ENCODE assay signal across 8 cellular contexts in the genomic region with DNA sequence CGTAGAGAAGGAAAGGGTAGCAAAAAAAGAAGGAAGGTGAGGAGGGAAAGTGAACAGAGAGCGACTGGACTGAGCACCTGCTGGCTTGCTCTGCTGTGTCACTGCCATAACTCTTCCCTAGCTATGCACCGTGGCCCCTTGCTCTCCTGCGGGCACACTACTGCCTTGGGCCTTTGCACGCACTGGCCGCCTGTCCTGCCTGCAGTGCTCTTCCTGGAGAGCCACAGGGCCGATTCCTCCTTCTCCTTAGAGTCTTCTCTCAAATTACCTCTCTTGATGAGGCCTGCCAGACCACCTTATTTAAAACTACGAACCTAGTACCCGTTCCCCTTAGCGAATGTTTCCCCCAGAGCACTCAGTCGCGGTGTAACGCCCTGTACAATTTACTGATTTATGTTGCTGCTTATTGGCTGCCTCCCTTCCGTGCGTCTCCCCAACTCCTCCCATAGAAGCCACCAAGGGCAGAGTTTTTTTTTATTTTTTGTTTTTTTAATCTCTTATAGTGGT.
DNase-seq lines count a peak whose midpoint lies in the region; ATAC-seq and TF ChIP-seq lines count a peak whose summit lies in the region.

No MANE protein-coding gene starts in this region.

- H3K36me3 Mint-ChIP-seq in activated CD4-positive, alpha-beta memory T cell treated with anti-CD3 and anti-CD28 coated beads, Interleukin-2, amount 10 ng/mL, durations not matched to agents 7 days and 5 days (ENCODE audit: low read depth): no peaks in the 10 kb centered on the region

- H3K4me1 ChIP-seq in right atrium auricular region (peaks cover 5 to 80% of the 10 kb centered on the region in 2 donors), fibroblast of lung (ENCODE audit: control insufficient read depth, extremely low read depth, insufficient read depth, low read length) (peaks cover 19% of the 10 kb centered on the region), spleen (peaks cover 41 to 97% (median 81%) of the 10 kb centered on the region in 6 donors)

- no peak for DNase-seq in right atrium auricular region (ENCODE audit: low spot score)
- no peak for DNase-seq in left ventricle myocardium superior
- DNase-seq in activated CD4-positive, alpha-beta memory T cell treated with anti-CD3 and anti-CD28 coated beads, Interleukin-2, amount 10 ng/mL, durations not matched to agents 7 days and 5 days: no peak
- no peak for DNase-seq in fibroblast of lung (ENCODE audit: low read depth in 2 of 2)
- no peak for DNase-seq in spleen
- DNase-seq in cerebellum (ENCODE audit: low spot score): no peak
- no peak for DNase-seq in pons (ENCODE audit: low spot score)
- DNase-seq in H4 (ENCODE audit: low spot score): no peak

- CTCF ChIA-PET in activated CD4-positive, alpha-beta memory T cell treated with anti-CD3 and anti-CD28 coated beads, Interleukin-2, amount 10 ng/mL, durations not matched to agents 7 days and 5 days (lab: Charles Lee): no interaction called here

- H3K79me2 ChIP-seq in fibroblast of lung (ENCODE audit: control insufficient read depth, insufficient read depth, low read length): peaks cover 30% of the 10 kb centered on the region

- no peak overlapping the region for H2AFZ ChIP-seq in fibroblast of lung (ENCODE audit: low read length)

- peak overlapping the region; percentile 58 for H3K9ac ChIP-seq in fibroblast of lung (ENCODE audit: insufficient read depth, low read length)

- no peaks in the 10 kb centered on the region for H3K9me3 ChIP-seq in right atrium auricular region
- H3K9me3 ChIP-seq in fibroblast of lung (ENCODE audit: control insufficient read depth, insufficient read depth, low read depth, low read length): no peaks in the 10 kb centered on the region
- no peaks in the 10 kb centered on the region for H3K9me3 ChIP-seq in spleen

- TF ChIP-seq CTCF in right atrium auricular region (IDR thresholded peaks at IDR 0.05) (no peak), fibroblast of lung (conservative IDR thresholded peaks at IDR 0.05 in 1 of 2, IDR thresholded peaks at IDR 0.05 in 1 of 2; ENCODE audit: low read depth in 1 of 2, low read length in 2 of 2) (no peak), spleen (IDR thresholded peaks at IDR 0.05 in 8 of 11, conservative IDR thresholded peaks at IDR 0.05 in 3 of 11) (no peak)

- no peak for TF ChIP-seq POLR2A in spleen (IDR thresholded peaks at IDR 0.05)

- H3K4me3 Mint-ChIP-seq in activated CD4-positive, alpha-beta memory T cell treated with anti-CD3 and anti-CD28 coated beads, Interleukin-2, amount 10 ng/mL, durations not matched to agents 7 days and 5 days: peak overlapping the region; percentile 66

- ATAC-seq in left ventricle myocardium superior: no peak

- peak overlapping the region; percentile 84 to 90 for H3K27ac ChIP-seq in right atrium auricular region
- peak overlapping the region; percentile 74 for H3K27ac ChIP-seq in fibroblast of lung (ENCODE audit: insufficient read depth, low read length)
- peak overlapping the region; percentile 64 to 93 (median 88) for H3K27ac ChIP-seq in spleen

- intact Hi-C loops in left ventricle myocardium superior (cut with micrococcal nuclease) (no loop called here), spleen (cut with DNase I; ENCODE audit: low total_unique reads) (no loop called here)

- H3K4me2 ChIP-seq in fibroblast of lung (ENCODE audit: extremely low read depth, insufficient read depth, low read length): peak overlapping the region; percentile 75

- no peaks in the 10 kb centered on the region for H4K20me1 ChIP-seq in fibroblast of lung (ENCODE audit: control insufficient read depth, extremely low read depth, insufficient read depth, low read length)

- WGBS in spleen, 5 donors: 17 to 31% (median 19%) methylated on average over 15 of the region's 15 CpGs

- H3K27me3 ChIP-seq in right atrium auricular region: no peaks in the 10 kb centered on the region
- H3K27me3 ChIP-seq in fibroblast of lung (ENCODE audit: control insufficient read depth, insufficient read depth, low read length): no peaks in the 10 kb centered on the region
- H3K27me3 ChIP-seq in spleen (replicated peaks in 1 of 7): no peaks in the 10 kb centered on the region

- H3K27ac Mint-ChIP-seq in activated CD4-positive, alpha-beta memory T cell treated with anti-CD3 and anti-CD28 coated beads, Interleukin-2, amount 10 ng/mL, durations not matched to agents 7 days and 5 days: peak overlapping the region; percentile 96

- H3K4me3 ChIP-seq in right atrium auricular region (peak overlapping the region; percentile 25 to 48), fibroblast of lung (replicated peaks in 1 of 4; ENCODE audit: control extremely low read depth in 1 of 4, insufficient read depth in 1 of 4, low read depth in 3 of 4, low read length in 4 of 4) (peak overlapping the region in 3 of 4 experiments; percentile 4 to 55 (median 36)), spleen (peak overlapping the region; percentile 3 to 78 (median 47))

- POLR2A ChIA-PET in activated CD4-positive, alpha-beta memory T cell treated with anti-CD3 and anti-CD28 coated beads, Interleukin-2, amount 10 ng/mL, durations not matched to agents 7 days and 5 days (lab: Charles Lee): interaction anchor here (0.9 to 3.8 kb wide), 8 partner anchors 33 to 286 kb away, joined by 3 to 16 read pairs (median 5); a partner anchor contains a TSS

- peaks cover 54% of the 10 kb centered on the region for H3K4me1 Mint-ChIP-seq in activated CD4-positive, alpha-beta memory T cell treated with anti-CD3 and anti-CD28 coated beads, Interleukin-2, amount 10 ng/mL, durations not matched to agents 7 days and 5 days

- H3K36me3 ChIP-seq in right atrium auricular region: no peaks in the 10 kb centered on the region
- H3K36me3 ChIP-seq in fibroblast of lung (ENCODE audit: control insufficient read depth, insufficient read depth, low read length): no peaks in the 10 kb centered on the region
- H3K36me3 ChIP-seq in spleen: no peaks in the 10 kb centered on the region

- H3K27me3 Mint-ChIP-seq in activated CD4-positive, alpha-beta memory T cell treated with anti-CD3 and anti-CD28 coated beads, Interleukin-2, amount 10 ng/mL, durations not matched to agents 7 days and 5 days: no peaks in the 10 kb centered on the region

- no peaks in the 10 kb centered on the region for H3K9me3 Mint-ChIP-seq in activated CD4-positive, alpha-beta memory T cell treated with anti-CD3 and anti-CD28 coated beads, Interleukin-2, amount 10 ng/mL, durations not matched to agents 7 days and 5 days
